In genomic region chr12:18054925-18055324, GRCh38 we compare ENCODE assay signal across 21 cellular contexts. TPM values are rescaled to one million over a fixed set of nuclear protein-coding genes. Genes with fewer than 3 reads are reported as not detected.
A peak's percentile ranks its signal among the peaks of the same experiment; 100 is the strongest.
DNase-seq lines count a peak whose midpoint lies in the region; ATAC-seq lines count a peak whose summit lies in the region.
"Had no signal": no experiment of that assay in that cellular context is flagged by ENCODE, and none has a peak within 500 bp of the region (broad histone marks: within the 10 kb centered on the region; RNA-seq: fewer than 3 reads in every experiment).

No MANE protein-coding gene starts in this region.

- DNase-seq in HCEC 1CT (peak; percentile 8), M059J (ENCODE audit: low read depth) (peak; percentile 4), RPMI7951 (ENCODE audit: low read depth) (peak; percentile 6), mesenteric fat pad (ENCODE audit: low spot score) (no peak), inferior parietal cortex (ENCODE audit: extremely low spot score) (no peak), NAMALWA (ENCODE audit: low spot score) (no peak)
- DNase-seq: AML-193, GDM1, HFFc6, IMR-90, Karpas-422, MM.1S, NCI-H1105, NCI-H187, NCI-H2107, NCI-H226, NCI-H526, Right ventricle myocardium superior had no signal

- no peak for ATAC-seq in GM18868 (IDR thresholded peaks at IDR 0.05; ENCODE audit: unreplicated experiment)
- ATAC-seq: GM23338 had no signal

RNA-seq across cellular contexts. Expression of gene RERGL, which starts 35.1 kb away (rescaled TPM):
- not detected in 2 replicates for total RNA-seq in M059J (2014; rRNA removed; shearing (Covaris generic))
- not detected in 2 replicates for total RNA-seq in RPMI7951 (2014; rRNA removed; shearing (Covaris generic))
- 1.9 TPM for total RNA-seq in mesenteric fat pad
- total RNA-seq: GM23338, HFFc6, IMR-90, OCI-LY7 had no signal

Comparison
In these comparisons a context has a peak if more than half of its experiments do, and no peak if none do; other contexts are left out.
1. DNase-seq: peak in HCEC 1CT (single experiment), M059J (single experiment) and RPMI7951 (single experiment); none in mesenteric fat pad (single experiment), inferior parietal cortex (single experiment) and NAMALWA (single experiment).